22 cellular contexts compared by ENCODE assay signal in genomic region chr19:41392775-41393174, GRCh38. TPM values are rescaled to one million over a fixed set of nuclear protein-coding genes. Genes with fewer than 3 reads are reported as not detected.
DNase-seq lines count a peak whose midpoint lies in the region; ATAC-seq and TF ChIP-seq lines count a peak whose summit lies in the region.
"Had no signal": no experiment of that assay in that cellular context is flagged by ENCODE, and none has a peak within 500 bp of the region (broad histone marks: within the 10 kb centered on the region; RNA-seq: fewer than 3 reads in every experiment).

No MANE protein-coding gene starts in this region.

- H3K36me3 Mint-ChIP-seq in stimulated activated naive CD8-positive, alpha-beta T cell treated with anti-CD3 and anti-CD28 coated beads, Interleukin-15, Interleukin-2, amounts not matched to agents 100 ng/mL and 50 ng/mL, for 24 hours (ENCODE audit: low read depth): peaks cover 25% of the 10 kb centered on the region
- H3K36me3 Mint-ChIP-seq in CD4-positive, alpha-beta T cell (ENCODE audit: low read depth): peaks cover 63% of the 10 kb centered on the region

- H3K27me3 Mint-ChIP-seq in stimulated activated naive CD8-positive, alpha-beta T cell treated with anti-CD3 and anti-CD28 coated beads, Interleukin-15, Interleukin-2, amounts not matched to agents 100 ng/mL and 50 ng/mL, for 24 hours: no peaks in the 10 kb centered on the region
- no peaks in the 10 kb centered on the region for H3K27me3 Mint-ChIP-seq in CD4-positive, alpha-beta T cell
- H3K27me3 Mint-ChIP-seq: CD4-positive, alpha-beta memory T cell had no signal

- no peak overlapping the region for H3K4me3 Mint-ChIP-seq in stimulated activated naive CD8-positive, alpha-beta T cell treated with anti-CD3 and anti-CD28 coated beads, Interleukin-15, Interleukin-2, amounts not matched to agents 100 ng/mL and 50 ng/mL, for 24 hours
- H3K4me3 Mint-ChIP-seq in CD4-positive, alpha-beta T cell: no peak overlapping the region
- H3K4me3 Mint-ChIP-seq: CD14-positive monocyte had no signal

- H3K36me3 ChIP-seq in left ventricle myocardium inferior: peaks cover 45% of the 10 kb centered on the region
- peaks cover 0 to 46% (median 15%) of the 10 kb centered on the region in 9 donors for H3K36me3 ChIP-seq in heart right ventricle
- H3K36me3 ChIP-seq in neutrophil: peaks cover 16% of the 10 kb centered on the region

- H3K4me3 ChIP-seq in left ventricle myocardium inferior (no peak overlapping the region), heart right ventricle (no peak overlapping the region), neutrophil (ENCODE audit: low read depth in 1 of 2, low read length in 1 of 2) (no peak overlapping the region)
- H3K4me3 ChIP-seq: A549; BLaER1 treated with 17β-estradiol and CSF1 and Interleukin-3, amounts not matched to agents 10 nM and 100 nM; GM12878; GM23248 had no signal

- H3K4me1 Mint-ChIP-seq in stimulated activated naive CD8-positive, alpha-beta T cell treated with anti-CD3 and anti-CD28 coated beads, Interleukin-15, Interleukin-2, amounts not matched to agents 100 ng/mL and 50 ng/mL, for 24 hours (ENCODE audit: low read depth): peaks cover 23% of the 10 kb centered on the region
- peaks cover 27% of the 10 kb centered on the region for H3K4me1 Mint-ChIP-seq in CD4-positive, alpha-beta T cell (ENCODE audit: low read depth)

- H3K4me1 ChIP-seq in left ventricle myocardium inferior (peaks cover 22% of the 10 kb centered on the region), heart right ventricle (peaks cover 3 to 15% (median 12%) of the 10 kb centered on the region in 9 donors), neutrophil (ENCODE audit: control insufficient read depth in 1 of 2, insufficient read depth in 1 of 2, low read depth in 1 of 2, low read length in 1 of 2) (peaks cover 38 to 44% of the 10 kb centered on the region in 2 experiments)
- H3K4me1 ChIP-seq: BE2C, Caco-2 had no signal

- DNase-seq in left ventricle myocardium inferior (peak; percentile 24), heart right ventricle (no peak), GM03348 (ENCODE audit: low spot score) (no peak)
- DNase-seq in stimulated activated naive CD8-positive, alpha-beta T cell treated with anti-CD3 and anti-CD28 coated beads, Interleukin-15, Interleukin-2, amounts not matched to agents 100 U/mL and 50 U/mL, for 24 hours: no peak
- no peak for DNase-seq in CD4-positive, alpha-beta T cell
- DNase-seq: 8988T; ACHN; AML-193; BE2C; Caco-2; CD4-positive, alpha-beta memory T cell; DMS153; DND-41; GM23248; H7; HCEC 1CT had no signal

- peak overlapping the region; percentile 51 for H3K27ac ChIP-seq in left ventricle myocardium inferior (replicated peaks)
- H3K27ac ChIP-seq in heart right ventricle: no peak overlapping the region
- H3K27ac ChIP-seq in neutrophil: peak overlapping the region; percentile 20
- no peak overlapping the region for H3K27ac ChIP-seq in CD4-positive, alpha-beta T cell (ENCODE audit: low read depth, low read length)
- H3K27ac ChIP-seq: A549, GM23248 had no signal

- H3K27me3 ChIP-seq in left ventricle myocardium inferior (ENCODE audit: low read depth) (no peaks in the 10 kb centered on the region), heart right ventricle (no peaks in the 10 kb centered on the region), neutrophil (no peaks in the 10 kb centered on the region)
- no peaks in the 10 kb centered on the region for H3K27me3 ChIP-seq in CD4-positive, alpha-beta T cell (ENCODE audit: control insufficient read depth, insufficient read depth, low read length)
- H3K27me3 ChIP-seq: BE2C; BLaER1 treated with 17β-estradiol and CSF1 and Interleukin-3, amounts not matched to agents 10 nM and 100 nM had no signal

- POLR2A ChIA-PET in CD4-positive, alpha-beta T cell (lab: Charles Lee): interaction anchor here (1.0 kb wide), 1 partner anchor 29 kb away, joined by 3 read pairs; the partner anchor contains the start of gene B9D2

- H3K9me3 ChIP-seq in left ventricle myocardium inferior (replicated peaks) (no peaks in the 10 kb centered on the region), heart right ventricle (no peaks in the 10 kb centered on the region), neutrophil (no peaks in the 10 kb centered on the region)
- H3K9me3 ChIP-seq in CD4-positive, alpha-beta T cell (ENCODE audit: control insufficient read depth, low read length): no peaks in the 10 kb centered on the region
- H3K9me3 ChIP-seq: A549; BE2C; BLaER1 treated with 17β-estradiol and CSF1 and Interleukin-3, amounts not matched to agents 10 nM and 100 nM; Caco-2 had no signal

- H3K27ac Mint-ChIP-seq in stimulated activated naive CD8-positive, alpha-beta T cell treated with anti-CD3 and anti-CD28 coated beads, Interleukin-15, Interleukin-2, amounts not matched to agents 100 ng/mL and 50 ng/mL, for 24 hours: peak overlapping the region; percentile 55
- H3K27ac Mint-ChIP-seq in CD4-positive, alpha-beta T cell: no peak overlapping the region

- WGBS in heart right ventricle, 2 donors: 68 to 74% methylated on average over 12 of the region's 12 CpGs

- ATAC-seq in heart right ventricle: no peak
- no peak for ATAC-seq in stimulated activated naive CD8-positive, alpha-beta T cell treated with anti-CD3 and anti-CD28 coated beads, Interleukin-15, Interleukin-2, amounts not matched to agents 100 U/mL and 50 U/mL, for 24 hours
- no peak for ATAC-seq in CD4-positive, alpha-beta T cell (ENCODE audit: poor library complexity)
- ATAC-seq: A549, GM12878 had no signal

- TF ChIP-seq CTCF in left ventricle myocardium inferior (IDR thresholded peaks at IDR 0.05; ENCODE audit: borderline replicate concordance) (no peak), heart right ventricle (IDR thresholded peaks at IDR 0.05) (no peak), neutrophil (IDR thresholded peaks at IDR 0.05) (no peak)
- no peak for TF ChIP-seq CTCF in CD4-positive, alpha-beta T cell (IDR thresholded peaks at IDR 0.05)

- CTCF ChIA-PET in CD4-positive, alpha-beta T cell (lab: Charles Lee): no interaction called here

- intact Hi-C loops in left ventricle myocardium inferior (cut with micrococcal nuclease): no loop called here
- intact Hi-C loops in heart right ventricle (cut with DNase I): loop anchor here in 1 of 10 donors (5.0 kb wide), 1 partner anchor 35 kb away; no protein-coding TSS in a partner anchor
- intact Hi-C loops in CD4-positive, alpha-beta T cell (cut with DNase I, micrococcal nuclease): no loop called here

- no peaks in the 10 kb centered on the region for H3K9me3 Mint-ChIP-seq in stimulated activated naive CD8-positive, alpha-beta T cell treated with anti-CD3 and anti-CD28 coated beads, Interleukin-15, Interleukin-2, amounts not matched to agents 100 ng/mL and 50 ng/mL, for 24 hours
- no peaks in the 10 kb centered on the region for H3K9me3 Mint-ChIP-seq in CD4-positive, alpha-beta T cell
- H3K9me3 Mint-ChIP-seq: CD4-positive, alpha-beta memory T cell had no signal

RNA-seq across cellular contexts. Expression of gene EXOSC5, which starts 4.4 kb away (rescaled TPM):
- total RNA-seq in left ventricle myocardium inferior (17.4 TPM), heart right ventricle (10 to 100 TPM; 10.6 to 17.8 (median 13.6) TPM)
- polyA plus RNA-seq in heart right ventricle: 10 to 100 TPM; 17.1 to 43.8 TPM
- total RNA-seq in CD4-positive, alpha-beta T cell: 1 to 10 TPM; 6.5 to 7.5 TPM

RNA-seq across cellular contexts. Expression of gene BCKDHA, which starts 4.8 kb away (rescaled TPM):
- total RNA-seq in left ventricle myocardium inferior (51.0 TPM), heart right ventricle (10 to 100 TPM; 35.5 to 63.0 (median 42.5) TPM)
- polyA plus RNA-seq in heart right ventricle: 10 to 100 TPM; 19.5 to 74.6 TPM
- total RNA-seq in CD4-positive, alpha-beta T cell: 10 to 100 TPM; 12.2 to 13.1 TPM

RNA-seq across cellular contexts. Expression of gene TMEM91, which starts 16.4 kb away (rescaled TPM):
- 2.8 TPM for total RNA-seq in left ventricle myocardium inferior
- total RNA-seq in heart right ventricle: 1 to 10 TPM; 1.2 to 4.7 (median 2.0) TPM
- 10 to 100 TPM in 1 of 2 donors, 1 to 10 TPM in 1; 3.8 to 11.3 TPM for polyA plus RNA-seq in heart right ventricle
- total RNA-seq in CD4-positive, alpha-beta T cell: 1 to 10 TPM; 6.8 to 7.7 TPM

RNA-seq across cellular contexts. Expression of gene B9D2, which starts 28.8 kb away (rescaled TPM):
- total RNA-seq in left ventricle myocardium inferior (2.5 TPM), heart right ventricle (1 to 10 TPM in 9 of 10 donors, under 1 TPM in 1; 1.00 to 5.8 (median 2.3) TPM)
- polyA plus RNA-seq in heart right ventricle: 10 to 100 TPM in 1 of 2 donors, 1 to 10 TPM in 1; 2.5 to 12.6 TPM
- 10 to 100 TPM; 21.1 to 26.8 TPM for total RNA-seq in CD4-positive, alpha-beta T cell

RNA-seq across cellular contexts. Expression of gene B3GNT8, which starts 34.4 kb away (rescaled TPM):
- total RNA-seq in left ventricle myocardium inferior: 10.3 TPM
- 10 to 100 TPM in 2 of 10 donors, 1 to 10 TPM in 8; 6.2 to 11.7 (median 8.8) TPM for total RNA-seq in heart right ventricle
- polyA plus RNA-seq in heart right ventricle: 10 to 100 TPM in 1 of 2 donors, 1 to 10 TPM in 1; 3.3 to 13.3 TPM
- 1 to 10 TPM in 1 of 2 experiments, under 1 TPM in 1; 0.58 to 1.2 TPM for total RNA-seq in CD4-positive, alpha-beta T cell
- polyA plus RNA-seq: A549 had no signal

Comparison
In these comparisons a context has a peak if more than half of its experiments do, and no peak if none do; other contexts are left out.
1. H3K27ac ChIP-seq: peak in left ventricle myocardium inferior (single experiment) and neutrophil (single experiment); none in heart right ventricle (0 of 10) and CD4-positive, alpha-beta T cell (single experiment).